Comparison of ENCODE assay signal across 8 cellular contexts in genomic region chr12:1662761-1663439, GRCh38. TPM values are rescaled to one million over a fixed set of nuclear protein-coding genes. Genes with fewer than 3 reads are reported as not detected.
DNase-seq lines count a peak whose midpoint lies in the region; ATAC-seq and TF ChIP-seq lines count a peak whose summit lies in the region.

No MANE protein-coding gene starts in this region.

- intact Hi-C loops in dendritic cell treated with granulocyte-macrophage colony-stimulating factor and Interleukin-4, amounts not matched to agents 40 ng/mL and 50 ng/mL, for 4 days (cut with micrococcal nuclease) = no loop called here

- ATAC-seq in T-helper 17 cell (no peak), HG03457 (IDR thresholded peaks at IDR 0.05; ENCODE audit: unreplicated experiment) (no peak)

- H3K4me1 Mint-ChIP-seq in T-helper 17 cell = peaks cover 23% of the 10 kb centered on the region
- peaks cover 54% of the 10 kb centered on the region for H3K4me1 Mint-ChIP-seq in dendritic cell treated with granulocyte-macrophage colony-stimulating factor and Interleukin-4, amounts not matched to agents 40 ng/mL and 50 ng/mL, for 4 days (ENCODE audit: low read depth)

- H3K27me3 ChIP-seq in GM06990 (replicated peaks; ENCODE audit: control insufficient read depth, insufficient read depth, low read length) = no peaks in the 10 kb centered on the region

- H3K4me3 ChIP-seq in GM06990 (replicated peaks; ENCODE audit: low read depth, low read length) = no peak overlapping the region
- peak overlapping the region; percentile 18 for H3K4me3 ChIP-seq in mesodermal cell (ENCODE audit: extremely low read depth, insufficient read depth, low read length, poor library complexity, severe bottlenecking)

- no peak overlapping the region for H3K27ac ChIP-seq in mesodermal cell (ENCODE audit: low read depth, low read length, severe bottlenecking)

- H3K36me3 ChIP-seq in GM06990 (ENCODE audit: control insufficient read depth, insufficient read depth, low read length) = no peaks in the 10 kb centered on the region
- H3K36me3 ChIP-seq in mesodermal cell (ENCODE audit: control insufficient read depth, insufficient read depth, low read length) = no peaks in the 10 kb centered on the region

- no peaks in the 10 kb centered on the region for H3K27me3 Mint-ChIP-seq in T-helper 17 cell
- peaks cover 2% of the 10 kb centered on the region for H3K27me3 Mint-ChIP-seq in dendritic cell treated with granulocyte-macrophage colony-stimulating factor and Interleukin-4, amounts not matched to agents 40 ng/mL and 50 ng/mL, for 4 days

- no peak for TF ChIP-seq CTCF in GM06990 (IDR thresholded peaks at IDR 0.05; ENCODE audit: insufficient read depth, low read length, poor library complexity, severe bottlenecking)

- no peak overlapping the region for H3K27ac Mint-ChIP-seq in T-helper 17 cell
- no peak overlapping the region for H3K27ac Mint-ChIP-seq in dendritic cell treated with granulocyte-macrophage colony-stimulating factor and Interleukin-4, amounts not matched to agents 40 ng/mL and 50 ng/mL, for 4 days

- H3K9me3 Mint-ChIP-seq in dendritic cell treated with granulocyte-macrophage colony-stimulating factor and Interleukin-4, amounts not matched to agents 40 ng/mL and 50 ng/mL, for 4 days = no peaks in the 10 kb centered on the region

- peaks cover 2% of the 10 kb centered on the region for H3K36me3 Mint-ChIP-seq in T-helper 17 cell (ENCODE audit: low read depth)
- H3K36me3 Mint-ChIP-seq in dendritic cell treated with granulocyte-macrophage colony-stimulating factor and Interleukin-4, amounts not matched to agents 40 ng/mL and 50 ng/mL, for 4 days (ENCODE audit: low read depth) = no peaks in the 10 kb centered on the region

- peaks cover 3% of the 10 kb centered on the region for H3K4me1 ChIP-seq in mesodermal cell (ENCODE audit: control insufficient read depth, insufficient read depth, low read length, poor library complexity, severe bottlenecking)

- peak overlapping the region; percentile 71 for H3K4me3 Mint-ChIP-seq in T-helper 17 cell
- H3K4me3 Mint-ChIP-seq in dendritic cell treated with granulocyte-macrophage colony-stimulating factor and Interleukin-4, amounts not matched to agents 40 ng/mL and 50 ng/mL, for 4 days = peak overlapping the region; percentile 61

- H3K9me3 ChIP-seq in T-helper 17 cell (ENCODE audit: control insufficient read depth, low read length, poor library complexity, severe bottlenecking) = no peaks in the 10 kb centered on the region
- H3K9me3 ChIP-seq in mesodermal cell (ENCODE audit: control insufficient read depth, low read length) = no peaks in the 10 kb centered on the region

- DNase-seq in GM06990 (ENCODE audit: extremely low read depth, insufficient read length) (peak; percentile 40), T-helper 17 cell (peak in 2 of 3 donors; percentile 26 to 38), NOMO-1 treated with DMSO at 0.1 percent for 48 hours (lab: John Stamatoyannopoulos, UW; ENCODE audit: unreplicated experiment) (no peak), RKO (ENCODE audit: low spot score) (no peak), germinal center (ENCODE audit: low spot score) (no peak)

- 4 to 8% methylated on average over 31 to 35 of the region's 46 CpGs for WGBS in mesodermal cell (ENCODE audit: insufficient coverage in 2 of 2), 2 experiments

RNA-seq across cellular contexts. Expression of gene ADIPOR2, which starts 28.0 kb away (rescaled TPM):
- total RNA-seq in T-helper 17 cell = 10 to 100 TPM; 17.1 to 23.5 TPM
- polyA plus RNA-seq in mesodermal cell (2013, experiment 1 of 2) = 35.9 TPM
- 36.2 TPM for polyA plus RNA-seq in mesodermal cell (2013, experiment 2 of 2)

RNA-seq across cellular contexts. Expression of gene WNT5B, which starts 33.9 kb away (rescaled TPM):
- total RNA-seq in T-helper 17 cell = not detected
- 21.4 TPM for polyA plus RNA-seq in mesodermal cell (2013, experiment 1 of 2)
- 19.5 TPM for polyA plus RNA-seq in mesodermal cell (2013, experiment 2 of 2)

Comparison
In these comparisons a context has a peak if more than half of its experiments do, and no peak if none do; other contexts are left out.
1. DNase-seq: peak in GM06990 (single experiment) and T-helper 17 cell (2 of 3); none in NOMO-1 treated with DMSO at 0.1 percent for 48 hours (single experiment), RKO (single experiment) and germinal center (single experiment).